In genomic region chr1:3093928-3094626, GRCh38 we compare ENCODE assay signal across 12 cellular contexts. TPM values are rescaled to one million over a fixed set of nuclear protein-coding genes. Genes with fewer than 3 reads are reported as not detected.
"Had no signal": no experiment of that assay in that cellular context is flagged by ENCODE, and none has a peak within 500 bp of the region (broad histone marks: within the 10 kb centered on the region; RNA-seq: fewer than 3 reads in every experiment).

No MANE protein-coding gene starts in this region.

- H3K27ac Mint-ChIP-seq: activated CD4-positive, alpha-beta memory T cell treated with anti-CD3 and anti-CD28 coated beads, Interleukin-2, amount 10 ng/mL, durations not matched to agents 7 days and 5 days; activated naive CD8-positive, alpha-beta T cell treated with anti-CD3 and anti-CD28 coated beads, Interleukin-2, amount 10 ng/mL, durations not matched to agents 7 days and 5 days; activated T-cell treated with anti-CD3 and anti-CD28 coated beads, Interleukin-2, amount 50 U/mL, for 72 hours; naive B cell; type B pancreatic cell had no signal

- H3K27ac ChIP-seq: esophagus squamous epithelium, lower lobe of right lung had no signal

- H3K4me3 ChIP-seq: esophagus squamous epithelium, lower lobe of right lung, smooth muscle cell had no signal

- H3K9me3 Mint-ChIP-seq: activated CD4-positive, alpha-beta memory T cell treated with anti-CD3 and anti-CD28 coated beads, Interleukin-2, amount 10 ng/mL, durations not matched to agents 7 days and 5 days; activated naive CD8-positive, alpha-beta T cell treated with anti-CD3 and anti-CD28 coated beads, Interleukin-2, amount 10 ng/mL, durations not matched to agents 7 days and 5 days; activated T-cell treated with anti-CD3 and anti-CD28 coated beads, Interleukin-2, amount 50 U/mL, for 72 hours; naive B cell; type B pancreatic cell had no signal

- ATAC-seq: activated T-cell treated with anti-CD3 and anti-CD28 coated beads, Interleukin-2, amount 50 U/mL, for 72 hours; lower lobe of right lung had no signal

- H3K36me3 Mint-ChIP-seq: activated naive CD8-positive, alpha-beta T cell treated with anti-CD3 and anti-CD28 coated beads, Interleukin-2, amount 10 ng/mL, durations not matched to agents 7 days and 5 days; naive B cell; type B pancreatic cell had no signal

- H3K27me3 Mint-ChIP-seq: activated CD4-positive, alpha-beta memory T cell treated with anti-CD3 and anti-CD28 coated beads, Interleukin-2, amount 10 ng/mL, durations not matched to agents 7 days and 5 days had no signal

- DNase-seq: activated CD4-positive, alpha-beta memory T cell treated with anti-CD3 and anti-CD28 coated beads, Interleukin-2, amount 10 ng/mL, durations not matched to agents 7 days and 5 days; activated CD4-positive, alpha-beta T cell treated with anti-CD3 and anti-CD28 coated beads for 1 hour; activated naive CD8-positive, alpha-beta T cell treated with anti-CD3 and anti-CD28 coated beads, Interleukin-2, amount 10 ng/mL, durations not matched to agents 7 days and 5 days; activated T-cell treated with anti-CD3 and anti-CD28 coated beads, Interleukin-2, amount 50 U/mL, for 72 hours; esophagus squamous epithelium; foreskin fibroblast; head of caudate nucleus; lower lobe of right lung; naive B cell; T-helper 9 cell had no signal

- H3K4me1 ChIP-seq: esophagus squamous epithelium, lower lobe of right lung had no signal

- H3K36me3 ChIP-seq: esophagus squamous epithelium, lower lobe of right lung had no signal

- H3K4me3 Mint-ChIP-seq: activated CD4-positive, alpha-beta memory T cell treated with anti-CD3 and anti-CD28 coated beads, Interleukin-2, amount 10 ng/mL, durations not matched to agents 7 days and 5 days; activated naive CD8-positive, alpha-beta T cell treated with anti-CD3 and anti-CD28 coated beads, Interleukin-2, amount 10 ng/mL, durations not matched to agents 7 days and 5 days; activated T-cell treated with anti-CD3 and anti-CD28 coated beads, Interleukin-2, amount 50 U/mL, for 72 hours; naive B cell; type B pancreatic cell had no signal

- H3K9me3 ChIP-seq: esophagus squamous epithelium, lower lobe of right lung had no signal

- H3K4me1 Mint-ChIP-seq: activated CD4-positive, alpha-beta memory T cell treated with anti-CD3 and anti-CD28 coated beads, Interleukin-2, amount 10 ng/mL, durations not matched to agents 7 days and 5 days; activated naive CD8-positive, alpha-beta T cell treated with anti-CD3 and anti-CD28 coated beads, Interleukin-2, amount 10 ng/mL, durations not matched to agents 7 days and 5 days; naive B cell had no signal

RNA-seq across cellular contexts. Expression of gene PRDM16, which starts 25.1 kb away (rescaled TPM):
- total RNA-seq: activated naive CD8-positive, alpha-beta T cell treated with anti-CD3 and anti-CD28 coated beads, Interleukin-2, amount 10 ng/mL, durations not matched to agents 7 days and 5 days had no signal
